In the genomic region with DNA sequence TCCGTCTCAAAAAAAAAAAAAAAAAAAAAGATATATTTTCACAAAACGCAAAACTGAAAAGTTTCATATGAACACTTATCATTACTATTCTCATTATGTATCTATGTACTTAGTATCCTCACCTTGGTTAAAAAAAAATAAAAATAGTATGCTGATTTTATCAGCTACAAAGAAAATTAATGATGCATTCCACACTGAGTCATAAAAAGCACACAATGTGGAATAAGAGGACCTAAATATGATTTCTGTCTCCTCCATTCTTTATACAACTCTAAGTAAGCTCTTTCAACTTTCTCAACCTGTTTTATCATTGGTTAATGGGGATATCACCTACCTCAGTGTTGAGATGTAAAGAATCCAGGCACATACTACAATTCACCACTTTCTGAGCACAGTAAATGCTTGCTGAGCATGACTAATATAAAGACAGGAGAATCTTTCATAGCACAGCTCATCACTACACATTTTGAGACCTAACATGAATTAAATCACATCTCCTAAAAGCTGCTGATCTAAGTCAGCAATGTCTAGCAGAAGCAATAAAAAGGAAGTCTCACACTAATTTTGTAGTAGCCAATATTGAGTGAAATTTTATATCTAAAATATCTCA, we compare ENCODE assay signal across 9 cellular contexts. TPM values are rescaled to one million over a fixed set of nuclear protein-coding genes. Genes with fewer than 3 reads are reported as not detected.
DNase-seq lines count a peak whose midpoint lies in the region; ATAC-seq and TF ChIP-seq lines count a peak whose summit lies in the region.
"Had no signal": no experiment of that assay in that cellular context is flagged by ENCODE, and none has a peak within 500 bp of the region (broad histone marks: within the 10 kb centered on the region; RNA-seq: fewer than 3 reads in every experiment).

No MANE protein-coding gene starts in this region.

- in situ Hi-C loops in ACHN (cut with HindIII; ENCODE audit: low pct_ligation_motif_present, low pct_unique_long_range_greater_than_20kb, low sequenced_read_pairs): no loop called here

- H3K4me1 Mint-ChIP-seq in T-helper 17 cell: peaks cover 57% of the 10 kb centered on the region
- H3K4me1 Mint-ChIP-seq in glutamatergic neuron (ENCODE audit: low read depth, unreplicated experiment): peaks cover 15% of the 10 kb centered on the region

- H3K27me3 Mint-ChIP-seq in T-helper 17 cell (no peaks in the 10 kb centered on the region), glutamatergic neuron (ENCODE audit: unreplicated experiment) (peaks cover 8% of the 10 kb centered on the region)

- TF ChIP-seq CTCF in glutamatergic neuron (IDR thresholded peaks at IDR 0.05; ENCODE audit: partially characterized antibody, unreplicated experiment): no peak
- no peak for TF ChIP-seq CTCF in GM10266 (IDR thresholded peaks at IDR 0.05; ENCODE audit: control insufficient read depth, insufficient read depth, low read depth, missing control alignments)

- peak; percentile 32 for DNase-seq in ACHN
- no peak for DNase-seq in T-helper 17 cell
- DNase-seq in glutamatergic neuron: no peak
- no peak for DNase-seq in GM10266 (ENCODE audit: extremely low spot score)
- DNase-seq in medulla oblongata (ENCODE audit: extremely low spot score): no peak
- DNase-seq: ovary had no signal

- peaks cover 8% of the 10 kb centered on the region for H3K9me3 Mint-ChIP-seq in glutamatergic neuron (ENCODE audit: unreplicated experiment)

- H3K27ac Mint-ChIP-seq in T-helper 17 cell (peak overlapping the region; percentile 99), glutamatergic neuron (ENCODE audit: unreplicated experiment) (no peak overlapping the region)

- H3K36me3 Mint-ChIP-seq in T-helper 17 cell (ENCODE audit: low read depth): peaks cover 10% of the 10 kb centered on the region
- no peaks in the 10 kb centered on the region for H3K36me3 Mint-ChIP-seq in glutamatergic neuron (ENCODE audit: unreplicated experiment)

- ATAC-seq in GM19351 (IDR thresholded peaks at IDR 0.05; ENCODE audit: unreplicated experiment): peak; percentile 14
- no peak for ATAC-seq in T-helper 17 cell
- no peak for ATAC-seq in HG03025 (IDR thresholded peaks at IDR 0.05; ENCODE audit: low FRiP score, unreplicated experiment)
- ATAC-seq in HG03432 (IDR thresholded peaks at IDR 0.05; ENCODE audit: unreplicated experiment): no peak

- H3K4me3 Mint-ChIP-seq in T-helper 17 cell (peak overlapping the region; percentile 57), glutamatergic neuron (ENCODE audit: unreplicated experiment) (peak overlapping the region; percentile 56)

- peaks cover 2% of the 10 kb centered on the region for H3K9me3 ChIP-seq in T-helper 17 cell (ENCODE audit: control insufficient read depth, low read length, poor library complexity, severe bottlenecking)
- H3K9me3 ChIP-seq: ovary had no signal

RNA-seq across cellular contexts. Expression of gene SNX13, which starts 2.7 kb away (rescaled TPM):
- total RNA-seq in T-helper 17 cell: 10 to 100 TPM; 29.2 to 29.6 TPM
- total RNA-seq in glutamatergic neuron (ENCODE audit: unreplicated experiment): 29.9 TPM
